1 cellular context compared by ENCODE assay signal in the genomic region with DNA sequence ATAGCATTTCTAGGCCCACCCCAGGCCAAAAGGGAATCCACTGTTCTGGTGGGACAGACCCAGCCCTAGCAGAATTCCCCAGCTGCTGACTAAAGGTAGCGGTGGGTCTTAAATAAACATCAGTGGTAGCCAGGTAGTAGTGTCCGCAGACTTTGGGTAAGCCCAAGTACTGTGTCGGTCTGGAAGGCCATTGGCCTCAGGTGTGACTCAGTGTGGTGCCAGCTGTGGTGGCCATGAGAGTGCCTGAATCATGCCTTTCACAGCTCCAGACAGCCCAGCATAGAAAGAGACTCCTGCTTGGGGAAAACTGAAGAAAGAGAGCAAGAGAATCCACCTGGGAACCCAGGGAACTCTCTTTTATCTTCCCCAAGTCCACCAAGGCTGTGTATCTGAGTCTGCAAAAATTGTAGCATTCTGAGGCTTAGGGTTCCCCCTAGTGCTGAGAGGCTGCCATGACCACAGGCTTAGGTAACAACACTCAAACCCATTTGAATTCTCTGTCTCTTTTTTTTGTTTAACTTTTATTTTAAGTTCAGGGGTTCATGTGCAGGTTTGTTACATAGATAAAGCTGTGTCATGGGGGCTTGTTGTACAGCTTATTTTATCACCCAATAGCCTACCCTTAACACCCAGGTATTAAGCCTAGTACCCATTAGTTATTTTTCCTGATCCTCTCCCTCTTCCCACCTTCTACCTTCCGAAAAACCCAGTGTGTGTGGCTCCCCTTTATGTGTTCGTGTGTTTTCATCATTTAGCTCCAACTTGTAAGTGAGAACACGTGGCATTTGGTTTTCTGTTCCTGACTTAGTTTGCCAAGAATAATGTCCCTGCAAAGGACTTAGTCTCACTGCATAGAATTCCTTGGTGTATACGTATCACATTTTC.
TF ChIP-seq lines count a peak whose summit lies in the region.

No MANE protein-coding gene starts in this region.

TF ChIP-seq in H1, 55 proteins besides CTCF, POLR2A, EP300 and RAD21:
- TF ChIP-seq POU5F1 (IDR thresholded peaks at IDR 0.05; ENCODE audit: low read depth, low read length), result no peak
- TF ChIP-seq BACH1 (IDR thresholded peaks at IDR 0.05; ENCODE audit: low read length), result peak; percentile 83
- peak; percentile 86 for TF ChIP-seq MAFK (IDR thresholded peaks at IDR 0.05; ENCODE audit: low read depth, low read length)
